In the genomic region with DNA sequence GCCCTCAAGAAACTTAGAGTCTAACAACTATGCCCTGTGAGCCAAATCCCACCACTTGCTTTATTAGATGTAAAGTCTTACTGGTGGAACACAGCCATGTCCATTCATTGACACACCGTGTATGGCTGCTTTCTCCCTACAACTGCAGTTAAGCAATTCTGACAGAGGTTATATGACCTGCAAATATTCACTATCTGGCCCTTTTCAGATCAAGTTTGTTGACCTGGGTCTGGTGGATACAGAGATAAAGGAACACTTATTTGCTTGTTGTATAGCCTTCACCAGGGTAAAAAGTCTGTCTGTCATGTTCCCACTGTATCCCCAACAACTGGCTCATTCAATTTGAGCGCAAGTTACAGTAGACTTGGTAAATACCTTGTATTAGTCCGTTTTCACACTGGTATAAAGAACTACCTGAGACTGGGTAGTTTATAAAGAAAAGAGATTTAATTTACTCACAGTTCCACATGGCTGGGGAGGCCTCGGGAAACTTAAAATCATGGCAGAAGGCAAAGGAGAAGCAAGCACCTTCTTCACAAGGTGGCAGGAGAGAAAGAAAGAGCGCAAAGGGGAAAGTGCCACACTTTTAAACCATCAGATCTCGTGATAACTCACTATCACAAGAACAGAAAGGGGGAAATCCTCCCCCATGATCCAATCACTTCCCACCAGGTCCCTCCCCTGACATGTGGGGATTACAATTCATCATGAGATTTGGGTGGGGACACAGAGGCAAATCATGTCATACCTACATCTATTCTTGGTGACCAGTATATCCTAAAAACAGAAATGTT, we compare ENCODE assay signal across 1 cellular context.
TF ChIP-seq lines count a peak whose summit lies in the region.

No MANE protein-coding gene starts in this region.

TF ChIP-seq in HepG2, 621 proteins besides CTCF, POLR2A, EP300 and RAD21 (continued from another document):
- TF ChIP-seq STAG1 (CRISPR knock-in tag; IDR thresholded peaks at IDR 0.05) (peak; percentile 12; the same call in 1 of the 2 replicates), SP2 (CRISPR knock-in tag; IDR thresholded peaks at IDR 0.05) (no peak), ELF1 (CRISPR knock-in tag; IDR thresholded peaks at IDR 0.05) (no peak), REST (IDR thresholded peaks at IDR 0.05; ENCODE audit: borderline replicate concordance in 1 of 2, low read depth in 1 of 2, low read length in 2 of 2) (peak in 1 of 2 experiments; percentile 46; a peak in 1 of 4 replicates), TOE1 (CRISPR knock-in tag; IDR thresholded peaks at IDR 0.05) (no peak), ZNF543 (CRISPR knock-in tag; IDR thresholded peaks at IDR 0.05) (no peak), ZNF687 (CRISPR knock-in tag; IDR thresholded peaks at IDR 0.05) (no peak), NCOA1 (CRISPR knock-in tag; IDR thresholded peaks at IDR 0.05) (no peak; the same call in 1 of the 2 replicates), SAP130 (CRISPR knock-in tag; IDR thresholded peaks at IDR 0.05; ENCODE audit: low read depth) (peak; percentile 88), ZFX (CRISPR knock-in tag; IDR thresholded peaks at IDR 0.05; ENCODE audit: low read depth) (no peak), PITX1 (CRISPR knock-in tag; IDR thresholded peaks at IDR 0.05) (peak; percentile 86), ZNF788 (CRISPR knock-in tag; IDR thresholded peaks at IDR 0.05; ENCODE audit: borderline replicate concordance) (no peak), BATF2 (CRISPR knock-in tag; IDR thresholded peaks at IDR 0.05) (no peak), GATA4 (IDR thresholded peaks at IDR 0.05; ENCODE audit: borderline replicate concordance, low read depth) (peak; percentile 98), ZFP62 (CRISPR knock-in tag; IDR thresholded peaks at IDR 0.05) (no peak), ZNF598 (CRISPR knock-in tag; IDR thresholded peaks at IDR 0.05; ENCODE audit: borderline replicate concordance) (no peak), CBX2 (IDR thresholded peaks at IDR 0.05; ENCODE audit: low read depth, low read length) (no peak), CBX2 (CRISPR knock-in tag; IDR thresholded peaks at IDR 0.05; ENCODE audit: low read depth) (no peak), EHMT2 (IDR thresholded peaks at IDR 0.05; ENCODE audit: borderline replicate concordance, low read depth, low read length) (no peak; the same call in none of the 2 replicates), MAFF (IDR thresholded peaks at IDR 0.05; ENCODE audit: low read depth, low read length) (no peak), KDM3A (CRISPR knock-in tag; IDR thresholded peaks at IDR 0.05; ENCODE audit: low read depth) (peak; percentile 37; the same call in 1 of the 2 replicates), TEAD3 (CRISPR knock-in tag; optimal IDR thresholded peaks at IDR 0.05; ENCODE audit: borderline replicate concordance) (peak; percentile 68), CBX1 (IDR thresholded peaks at IDR 0.05; ENCODE audit: low read depth) (no peak), NFKBIZ (CRISPR knock-in tag; IDR thresholded peaks at IDR 0.05) (peak; percentile 79; the same call in 1 of the 2 replicates), AKNA (CRISPR knock-in tag; IDR thresholded peaks at IDR 0.05; ENCODE audit: borderline replicate concordance) (no peak), CEBPG (CRISPR knock-in tag; IDR thresholded peaks at IDR 0.05) (peak; percentile 98), KLF9 (CRISPR knock-in tag; IDR thresholded peaks at IDR 0.05; ENCODE audit: low read depth) (no peak), PHF8 (CRISPR knock-in tag; IDR thresholded peaks at IDR 0.05) (no peak), ETV5 (CRISPR knock-in tag; IDR thresholded peaks at IDR 0.05; ENCODE audit: borderline replicate concordance) (peak; percentile 47; the same call in 1 of the 2 replicates), ZNF792 (CRISPR knock-in tag; IDR thresholded peaks at IDR 0.05) (peak; percentile 65), AGO2 (optimal IDR thresholded peaks at IDR 0.05; ENCODE audit: low read depth, low read length) (no peak), TRIM24 (CRISPR knock-in tag; IDR thresholded peaks at IDR 0.05) (no peak)
- TF ChIP-seq, protein P1, sequence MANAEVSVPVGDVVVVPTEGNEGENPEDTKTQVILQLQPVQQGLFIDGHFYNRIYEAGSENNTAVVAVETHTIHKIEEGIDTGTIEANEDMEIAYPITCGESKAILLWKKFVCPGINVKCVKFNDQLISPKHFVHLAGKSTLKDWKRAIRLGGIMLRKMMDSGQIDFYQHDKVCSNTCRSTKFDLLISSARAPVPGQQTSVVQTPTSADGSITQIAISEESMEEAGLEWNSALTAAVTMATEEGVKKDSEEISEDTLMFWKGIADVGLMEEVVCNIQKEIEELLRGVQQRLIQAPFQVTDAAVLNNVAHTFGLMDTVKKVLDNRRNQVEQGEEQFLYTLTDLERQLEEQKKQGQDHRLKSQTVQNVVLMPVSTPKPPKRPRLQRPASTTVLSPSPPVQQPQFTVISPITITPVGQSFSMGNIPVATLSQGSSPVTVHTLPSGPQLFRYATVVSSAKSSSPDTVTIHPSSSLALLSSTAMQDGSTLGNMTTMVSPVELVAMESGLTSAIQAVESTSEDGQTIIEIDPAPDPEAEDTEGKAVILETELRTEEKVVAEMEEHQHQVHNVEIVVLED (CRISPR knock-in tag; IDR thresholded peaks at IDR 0.05; ENCODE audit: borderline replicate concordance), result no peak
- TF ChIP-seq, protein P2, sequence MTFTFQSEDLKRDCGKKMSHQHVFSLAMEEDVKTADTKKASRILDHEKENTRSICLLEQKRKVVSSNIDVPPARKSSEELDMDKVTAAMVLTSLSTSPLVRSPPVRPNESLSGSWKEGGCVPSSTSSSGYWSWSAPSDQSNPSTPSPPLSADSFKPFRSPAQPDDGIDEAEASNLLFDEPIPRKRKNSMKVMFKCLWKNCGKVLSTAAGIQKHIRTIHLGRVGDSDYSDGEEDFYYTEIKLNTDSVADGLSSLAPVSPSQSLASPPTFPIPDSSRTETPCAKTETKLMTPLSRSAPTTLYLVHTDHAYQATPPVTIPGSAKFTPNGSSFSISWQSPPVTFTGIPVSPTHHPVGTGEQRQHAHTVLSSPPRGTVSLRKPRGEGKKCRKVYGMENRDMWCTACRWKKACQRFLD (CRISPR knock-in tag; IDR thresholded peaks at IDR 0.05; ENCODE audit: borderline replicate concordance), result no peak
- TF ChIP-seq, protein P3, sequence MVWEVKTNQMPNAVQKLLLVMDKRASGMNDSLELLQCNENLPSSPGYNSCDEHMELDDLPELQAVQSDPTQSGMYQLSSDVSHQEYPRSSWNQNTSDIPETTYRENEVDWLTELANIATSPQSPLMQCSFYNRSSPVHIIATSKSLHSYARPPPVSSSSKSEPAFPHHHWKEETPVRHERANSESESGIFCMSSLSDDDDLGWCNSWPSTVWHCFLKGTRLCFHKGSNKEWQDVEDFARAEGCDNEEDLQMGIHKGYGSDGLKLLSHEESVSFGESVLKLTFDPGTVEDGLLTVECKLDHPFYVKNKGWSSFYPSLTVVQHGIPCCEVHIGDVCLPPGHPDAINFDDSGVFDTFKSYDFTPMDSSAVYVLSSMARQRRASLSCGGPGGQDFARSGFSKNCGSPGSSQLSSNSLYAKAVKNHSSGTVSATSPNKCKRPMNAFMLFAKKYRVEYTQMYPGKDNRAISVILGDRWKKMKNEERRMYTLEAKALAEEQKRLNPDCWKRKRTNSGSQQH (CRISPR knock-in tag; IDR thresholded peaks at IDR 0.05; ENCODE audit: low read depth), result peak; percentile 55; the same call in 1 of the 2 replicates
